8 cellular contexts compared by ENCODE assay signal in the genomic region with DNA sequence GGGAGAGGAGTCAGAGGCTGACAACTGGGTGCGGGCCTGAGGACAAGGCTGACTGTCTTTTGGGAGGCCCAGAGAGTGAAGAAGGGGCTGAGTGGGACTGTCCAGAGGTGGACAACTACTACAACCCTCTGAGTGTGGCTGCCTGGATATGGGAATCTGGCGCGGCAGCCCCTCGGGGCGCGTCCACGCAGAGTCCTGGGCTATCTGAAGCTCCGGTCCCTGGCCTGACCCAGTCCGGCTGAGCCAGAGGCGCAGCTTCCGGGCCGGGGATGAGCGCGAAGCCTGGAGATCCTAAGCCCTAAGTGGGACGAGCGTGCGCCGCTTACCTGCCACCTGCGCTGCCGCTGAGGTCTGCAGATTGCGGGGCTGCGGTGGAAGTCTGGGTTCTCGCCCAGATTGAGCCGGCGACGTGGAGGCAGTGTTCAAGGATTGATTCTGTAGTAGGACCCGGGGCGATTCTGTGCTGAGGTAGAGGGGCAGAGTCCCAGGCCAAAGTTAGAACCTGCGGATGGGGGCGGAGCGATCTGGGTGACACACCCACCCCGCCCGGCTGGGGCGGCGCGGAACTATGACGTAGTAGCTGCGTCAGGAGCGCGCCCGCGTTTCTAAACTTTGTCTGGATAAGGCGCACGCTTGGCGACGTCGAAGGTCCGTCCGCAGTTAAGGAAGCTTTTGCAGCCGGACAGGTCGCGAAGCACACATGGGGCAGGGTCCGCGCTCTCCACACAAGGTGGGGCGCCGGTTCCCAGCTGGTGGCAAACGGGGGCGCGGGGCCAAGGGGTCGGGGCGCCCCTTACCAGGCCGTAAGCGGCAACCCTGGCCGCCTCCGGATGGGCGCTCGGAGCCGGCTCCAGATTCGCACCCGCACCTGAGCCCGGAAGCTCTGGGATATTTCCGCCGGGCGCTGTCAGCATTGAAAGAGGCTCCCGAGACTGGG. TPM values are rescaled to one million over a fixed set of nuclear protein-coding genes. Genes with fewer than 3 reads are reported as not detected.
A peak's percentile ranks its signal among the peaks of the same experiment; 100 is the strongest.
DNase-seq lines count a peak whose midpoint lies in the region; ATAC-seq, FAIRE-seq and TF ChIP-seq lines count a peak whose summit lies in the region.

A gene (minus strand): TSS at position 526 of the 937 bp plus-strand sequence. CDS start 674 bp downstream, outside the sequence.
A gene with protein sequence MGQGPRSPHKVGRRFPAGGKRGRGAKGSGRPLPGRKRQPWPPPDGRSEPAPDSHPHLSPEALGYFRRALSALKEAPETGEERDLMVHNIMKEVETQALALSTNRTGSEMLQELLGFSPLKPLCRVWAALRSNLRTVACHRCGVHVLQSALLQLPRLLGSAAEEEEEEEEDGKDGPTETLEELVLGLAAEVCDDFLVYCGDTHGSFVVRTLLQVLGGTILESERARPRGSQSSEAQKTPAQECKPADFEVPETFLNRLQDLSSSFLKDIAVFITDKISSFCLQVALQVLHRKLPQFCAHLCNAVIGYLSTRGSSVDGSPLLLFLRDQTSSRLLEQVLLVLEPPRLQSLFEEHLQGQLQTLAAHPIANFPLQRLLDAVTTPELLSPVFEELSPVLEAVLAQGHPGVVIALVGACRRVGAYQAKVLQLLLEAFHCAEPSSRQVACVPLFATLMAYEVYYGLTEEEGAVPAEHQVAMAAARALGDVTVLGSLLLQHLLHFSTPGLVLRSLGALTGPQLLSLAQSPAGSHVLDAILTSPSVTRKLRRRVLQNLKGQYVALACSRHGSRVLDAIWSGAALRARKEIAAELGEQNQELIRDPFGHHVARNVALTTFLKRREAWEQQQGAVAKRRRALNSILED (plus strand): TSS at position 596 of the 937 bp plus-strand sequence. CDS start 105 bp downstream, at position 701.

- H3K27ac ChIP-seq in osteoblast (ENCODE audit: low read depth, low read length): peak within 1 kb of the TSS; percentile 76
- H3K27ac ChIP-seq in testis: peak within 1 kb of the TSS; percentile 65 to 82

- DNase-seq in H7 (peak; percentile 99), MG63 (peak; percentile 76), glomerular endothelial cell (ENCODE audit: extremely low read depth, low read depth, low spot score) (no peak), osteoblast (ENCODE audit: insufficient read length, low spot score, missing footprints) (peak; percentile 99), testis (peak; percentile 95)
- peak; percentile 88 to 93 for DNase-seq in activated naive CD4-positive, alpha-beta T cell treated with anti-CD3 and anti-CD28 coated beads, Interleukin-2, amount 50 U/mL, for 72 hours (ENCODE audit: low spot score in 2 of 2)

- 1% methylated on average over 12 to 74 of the region's 75 CpGs for WGBS in testis, 2 donors

- peaks cover 10 to 16% of the 10 kb centered on the region in 2 donors for H3K36me3 Mint-ChIP-seq in activated naive CD4-positive, alpha-beta T cell treated with anti-CD3 and anti-CD28 coated beads, Interleukin-2, amount 50 U/mL, for 72 hours

- peak within 1 kb of the TSS; percentile 93 for H2AFZ ChIP-seq in osteoblast (ENCODE audit: low read length)

- peak within 1 kb of the TSS; percentile 93 to 98 for H3K27ac Mint-ChIP-seq in activated naive CD4-positive, alpha-beta T cell treated with anti-CD3 and anti-CD28 coated beads, Interleukin-2, amount 50 U/mL, for 72 hours

- H3K27me3 ChIP-seq in H7 (ENCODE audit: control insufficient read depth, insufficient read depth, low read length): no peaks in the 10 kb centered on the region
- no peaks in the 10 kb centered on the region for H3K27me3 ChIP-seq in MG63
- H3K27me3 ChIP-seq in osteoblast (ENCODE audit: insufficient read depth, low read length): no peaks in the 10 kb centered on the region
- no peaks in the 10 kb centered on the region for H3K27me3 ChIP-seq in testis

- H3K9me3 Mint-ChIP-seq in activated naive CD4-positive, alpha-beta T cell treated with anti-CD3 and anti-CD28 coated beads, Interleukin-2, amount 50 U/mL, for 72 hours: no peaks in the 10 kb centered on the region

- no peak for TF ChIP-seq POLR2A in testis (IDR thresholded peaks at IDR 0.05)

- peaks cover 21% of the 10 kb centered on the region for H3K4me1 ChIP-seq in osteoblast (ENCODE audit: insufficient read depth, low read length)
- H3K4me1 ChIP-seq in testis: peaks cover 9% of the 10 kb centered on the region

- H3K36me3 ChIP-seq in H7 (replicated peaks; ENCODE audit: control insufficient read depth, insufficient read depth, low read length) (peaks cover 30% of the 10 kb centered on the region), MG63 (peaks cover 10% of the 10 kb centered on the region; the same call in 1 of the 2 replicates), osteoblast (ENCODE audit: insufficient read depth, low read length) (peaks cover 43% of the 10 kb centered on the region), testis (ENCODE audit: low read depth, missing control alignments) (no peaks in the 10 kb centered on the region)

- peaks cover 2% of the 10 kb centered on the region for H4K20me1 ChIP-seq in osteoblast (ENCODE audit: insufficient read depth, low read length)

- H3K4me3 ChIP-seq in H7 (ENCODE audit: insufficient read depth, low read depth, low read length) (peak within 1 kb of the TSS; percentile 82), MG63 (peak within 1 kb of the TSS; percentile 77), osteoblast (ENCODE audit: insufficient read depth, low read length) (peak within 1 kb of the TSS; percentile 87), testis (peak within 1 kb of the TSS; percentile 73 to 89)

- H3K4me2 ChIP-seq in osteoblast (ENCODE audit: insufficient read depth, low read length): peak within 1 kb of the TSS; percentile 95

- peaks cover 18% of the 10 kb centered on the region for H3K79me2 ChIP-seq in osteoblast (ENCODE audit: insufficient read depth, low read length)

- intact Hi-C loops in testis (cut with DNase I; ENCODE audit: low total_unique reads): loop anchor here (5.0 kb wide), 1 partner anchor 57 kb away; a partner anchor contains a TSS

- H3K9me3 ChIP-seq in MG63 (no peaks in the 10 kb centered on the region), osteoblast (ENCODE audit: low read depth, low read length) (no peaks in the 10 kb centered on the region), testis (no peaks in the 10 kb centered on the region)

- peak; percentile 91 for FAIRE-seq in G401.6 (lab: Jason Lieb, UNC)

- no peak for TF ChIP-seq CTCF in osteoblast (IDR thresholded peaks at IDR 0.05; ENCODE audit: extremely low read depth, low read depth, low read length)
- TF ChIP-seq CTCF in testis (IDR thresholded peaks at IDR 0.05): peak in 1 of 3 experiments; percentile 25

- ATAC-seq in SK-N-SH treated with all-trans-retinoic acid at 6 μM for 48 hours: peak; percentile 81
- ATAC-seq in activated naive CD4-positive, alpha-beta T cell treated with anti-CD3 and anti-CD28 coated beads, Interleukin-2, amount 50 U/mL, for 72 hours: peak; percentile 73 to 83

TF ChIP-seq in SK-N-SH treated with all-trans-retinoic acid at 6 μM for 48 hours, 23 proteins besides CTCF, POLR2A, EP300 and RAD21:
- no peak for TF ChIP-seq SNAI2 (CRISPR knock-in tag; IDR thresholded peaks at IDR 0.05)
- no peak for TF ChIP-seq ISL1 (CRISPR knock-in tag; IDR thresholded peaks at IDR 0.05)
- TF ChIP-seq PPARA (CRISPR knock-in tag; IDR thresholded peaks at IDR 0.05; ENCODE audit: borderline replicate concordance): no peak
- no peak for TF ChIP-seq ARNTL (CRISPR knock-in tag; IDR thresholded peaks at IDR 0.05; ENCODE audit: borderline replicate concordance, low read depth)
- TF ChIP-seq, protein P1, sequence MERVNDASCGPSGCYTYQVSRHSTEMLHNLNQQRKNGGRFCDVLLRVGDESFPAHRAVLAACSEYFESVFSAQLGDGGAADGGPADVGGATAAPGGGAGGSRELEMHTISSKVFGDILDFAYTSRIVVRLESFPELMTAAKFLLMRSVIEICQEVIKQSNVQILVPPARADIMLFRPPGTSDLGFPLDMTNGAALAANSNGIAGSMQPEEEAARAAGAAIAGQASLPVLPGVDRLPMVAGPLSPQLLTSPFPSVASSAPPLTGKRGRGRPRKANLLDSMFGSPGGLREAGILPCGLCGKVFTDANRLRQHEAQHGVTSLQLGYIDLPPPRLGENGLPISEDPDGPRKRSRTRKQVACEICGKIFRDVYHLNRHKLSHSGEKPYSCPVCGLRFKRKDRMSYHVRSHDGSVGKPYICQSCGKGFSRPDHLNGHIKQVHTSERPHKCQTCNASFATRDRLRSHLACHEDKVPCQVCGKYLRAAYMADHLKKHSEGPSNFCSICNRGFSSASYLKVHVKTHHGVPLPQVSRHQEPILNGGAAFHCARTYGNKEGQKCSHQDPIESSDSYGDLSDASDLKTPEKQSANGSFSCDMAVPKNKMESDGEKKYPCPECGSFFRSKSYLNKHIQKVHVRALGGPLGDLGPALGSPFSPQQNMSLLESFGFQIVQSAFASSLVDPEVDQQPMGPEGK (CRISPR knock-in tag; IDR thresholded peaks at IDR 0.05; ENCODE audit: borderline replicate concordance): no peak
- TF ChIP-seq OSR1 (CRISPR knock-in tag; IDR thresholded peaks at IDR 0.05): no peak
- no peak for TF ChIP-seq ZNF70 (CRISPR knock-in tag; IDR thresholded peaks at IDR 0.05)
- TF ChIP-seq GLIS3 (CRISPR knock-in tag; IDR thresholded peaks at IDR 0.05): no peak
TF ChIP-seq in SK-N-SH treated with all-trans-retinoic acid at 6 μM for 48 hours: peak in this region for 0.

RNA-seq across cellular contexts. Expression of the first gene that starts in this region (rescaled TPM):
- total RNA-seq in H7 (2014; rRNA removed; shearing (Covaris generic)): 13.5 and 18.8 TPM in 2 replicates
- total RNA-seq in MG63 (2014; rRNA removed; shearing (Covaris generic); ENCODE audit: low replicate concordance): 1.5 and 2.5 TPM in 2 replicates
- total RNA-seq in activated naive CD4-positive, alpha-beta T cell treated with anti-CD3 and anti-CD28 coated beads, Interleukin-2, amount 50 U/mL, for 72 hours: 10 to 100 TPM; 13.3 to 17.7 TPM
- 18.0 and 36.1 TPM in 2 replicates for total RNA-seq in glomerular endothelial cell
- total RNA-seq in osteoblast: 9.8 and 13.6 TPM in 2 replicates
- 10 to 100 TPM; 22.5 to 24.6 TPM for total RNA-seq in testis
- polyA plus RNA-seq in testis (ENCODE audit: insufficient read depth, low read depth, low replicate concordance): 19.2 TPM

RNA-seq across cellular contexts. Expression of the second gene that starts in this region (rescaled TPM):
- 27.2 and 32.4 TPM in 2 replicates for total RNA-seq in H7 (2014; rRNA removed; shearing (Covaris generic))
- 6.6 and 10.6 TPM in 2 replicates for total RNA-seq in MG63 (2014; rRNA removed; shearing (Covaris generic); ENCODE audit: low replicate concordance)
- 10 to 100 TPM; 30.5 TPM for total RNA-seq in activated naive CD4-positive, alpha-beta T cell treated with anti-CD3 and anti-CD28 coated beads, Interleukin-2, amount 50 U/mL, for 72 hours
- total RNA-seq in glomerular endothelial cell (19.3 and 25.6 TPM in 2 replicates), osteoblast (17.4 and 21.0 TPM in 2 replicates), testis (10 to 100 TPM; 25.0 to 27.6 TPM)
- 20.1 TPM for polyA plus RNA-seq in testis (ENCODE audit: insufficient read depth, low read depth, low replicate concordance)
